In the genomic region with DNA sequence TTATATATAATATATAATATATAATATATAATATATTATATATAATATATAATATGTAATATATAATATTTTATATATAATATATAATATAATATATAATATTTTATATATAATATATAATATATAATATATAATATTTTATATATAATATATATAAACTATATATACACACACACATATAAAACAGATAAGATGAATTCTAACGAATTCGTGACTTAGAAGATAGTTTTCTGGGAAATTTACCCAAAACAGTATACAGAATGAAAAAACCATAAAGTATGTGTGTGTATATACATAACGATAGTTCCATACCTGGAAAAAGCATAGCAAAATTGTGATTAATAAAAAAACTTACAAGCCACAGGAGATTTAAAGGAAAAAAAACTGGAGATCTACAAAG, we compare ENCODE assay signal across 27 cellular contexts.
"Had no signal": no experiment of that assay in that cellular context is flagged by ENCODE, and none has a peak within 500 bp of the region (broad histone marks: within the 10 kb centered on the region; RNA-seq: fewer than 3 reads in every experiment).

No MANE protein-coding gene starts in this region.

- H3K27ac ChIP-seq: foreskin keratinocyte, parathyroid adenoma had no signal

- H3K4me3 ChIP-seq: adrenal gland, spleen, testis, upper lobe of left lung had no signal

- H3K36me3 ChIP-seq: adrenal gland, upper lobe of left lung had no signal

- H3K27me3 ChIP-seq: adrenal gland, foreskin keratinocyte, spleen, testis, upper lobe of left lung had no signal

- DNase-seq: activated CD4-positive, alpha-beta memory T cell treated with anti-CD3 and anti-CD28 coated beads for 36 hours; activated CD4-positive, alpha-beta T cell treated with anti-CD3 and anti-CD28 coated beads, Interleukin-2, amount 10 ng/mL, durations not matched to agents 24 days and 14 days; activated CD4-positive, CD25-positive, alpha-beta regulatory T cell treated with anti-CD3 and anti-CD28 coated beads, Interleukin-2, amount 50 U/mL, for 72 hours; activated CD8-positive, alpha-beta memory T cell treated with anti-CD3 and anti-CD28 coated beads, Interleukin-2, amount 50 U/mL, for 4 hours; activated effector memory CD4-positive, alpha-beta T cell treated with anti-CD3 and anti-CD28 coated beads, Interleukin-2, amount 50 U/mL, for 16 hours; activated naive CD4-positive, alpha-beta T cell treated with anti-CD3 and anti-CD28 coated beads for 36 hours; activated naive CD8-positive, alpha-beta T cell treated with anti-CD3 and anti-CD28 coated beads for 36 hours; activated T-cell treated with anti-CD3 and anti-CD28 coated beads, Interleukin-2, amount 50 U/mL, for 1 hour; adrenal gland; aorta; cortex of kidney; endodermal cell; foreskin keratinocyte; islet precursor cell; left cardiac atrium; midbrain; naive thymus-derived CD8-positive, alpha-beta T cell; nucleus accumbens; right cardiac atrium; spleen; stimulated activated CD4-positive, alpha-beta T cell treated with anti-CD3 and anti-CD28 coated beads, Interleukin-2, amount 100 ng/mL, for 48 hours; stimulated activated naive CD4-positive, alpha-beta T cell treated with Interleukin-2 at 50 U/mL for 16 hours; T-helper 9 cell; testis; upper lobe of left lung had no signal

- ATAC-seq: esophagus mucosa; foreskin keratinocyte; left cardiac atrium; naive thymus-derived CD8-positive, alpha-beta T cell; right cardiac atrium had no signal

- H3K9me3 ChIP-seq: adrenal gland, spleen, testis, upper lobe of left lung had no signal
